In the genomic region with DNA sequence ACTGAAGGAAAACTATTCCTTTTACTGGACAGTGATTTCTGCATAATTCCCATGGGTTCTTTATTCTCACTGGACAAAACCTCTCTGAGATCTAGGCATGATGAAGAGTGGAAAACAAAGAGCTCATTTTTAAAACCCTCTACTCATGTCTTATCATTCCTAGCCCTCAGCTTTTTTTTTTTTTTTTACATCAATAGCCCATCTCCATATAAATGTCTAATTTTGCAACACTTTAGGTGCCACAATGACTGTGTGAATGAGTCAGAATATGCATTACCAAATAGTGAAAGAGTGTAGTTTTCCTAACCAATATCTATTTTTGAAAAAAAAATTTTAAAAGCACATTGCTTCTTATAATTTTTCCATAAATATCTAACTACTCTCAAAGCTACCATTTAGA, we compare ENCODE assay signal across 15 cellular contexts.
DNase-seq lines count a peak whose midpoint lies in the region; ATAC-seq and TF ChIP-seq lines count a peak whose summit lies in the region.
"Had no signal": no experiment of that assay in that cellular context is flagged by ENCODE, and none has a peak within 500 bp of the region (broad histone marks: within the 10 kb centered on the region; RNA-seq: fewer than 3 reads in every experiment).

No MANE protein-coding gene starts in this region.

- TF ChIP-seq CTCF in left ventricle myocardium inferior (IDR thresholded peaks at IDR 0.05; ENCODE audit: borderline replicate concordance) (no peak), fibroblast of villous mesenchyme (IDR thresholded peaks at IDR 0.05; ENCODE audit: insufficient read depth, low read depth, low read length) (no peak), chondrocyte (IDR thresholded peaks at IDR 0.05) (no peak)

- H3K27me3 ChIP-seq in left ventricle myocardium inferior (ENCODE audit: low read depth) (no peaks in the 10 kb centered on the region), subcutaneous abdominal adipose tissue (ENCODE audit: control insufficient read depth in 5 of 5, insufficient read depth in 4 of 5, low read length in 5 of 5) (no peaks in the 10 kb centered on the region)
- H3K27me3 ChIP-seq: right lobe of liver had no signal

- intact Hi-C loops in left ventricle myocardium inferior (cut with micrococcal nuclease), result loop anchor here (10.0 kb wide), 1 partner anchor 72 kb away; the partner anchor contains the start of gene TCF4
- intact Hi-C loops in left ventricle myocardium superior (cut with micrococcal nuclease), result no loop called here

- ATAC-seq in left ventricle myocardium superior, result no peak
- no peak for ATAC-seq in HG02870 (IDR thresholded peaks at IDR 0.05; ENCODE audit: unreplicated experiment)
- ATAC-seq: right lobe of liver; stimulated activated naive CD8-positive, alpha-beta T cell treated with anti-CD3 and anti-CD28 coated beads, Interleukin-15, amount 100 ng/mL, for 72 hours had no signal

- H3K4me3 Mint-ChIP-seq in chondrocyte (ENCODE audit: unreplicated experiment), result no peak overlapping the region
- H3K4me3 Mint-ChIP-seq: stimulated activated naive CD8-positive, alpha-beta T cell treated with anti-CD3 and anti-CD28 coated beads, Interleukin-15, amount 100 ng/mL, for 72 hours had no signal

- DNase-seq in left ventricle myocardium inferior, result no peak
- DNase-seq in left ventricle myocardium superior, result no peak
- DNase-seq in OCI-M1 (lab: John Stamatoyannopoulos, UW), result peak; percentile 15
- peak; percentile 53 for DNase-seq in fibroblast of villous mesenchyme (ENCODE audit: low read depth)
- DNase-seq in cerebellum (ENCODE audit: low spot score), result no peak
- no peak for DNase-seq in chondrocyte (ENCODE audit: low spot score)
- DNase-seq: activated naive CD4-positive, alpha-beta T cell treated with Interleukin-2 at 50 U/mL for 16 hours; activated T-cell treated with anti-CD3 and anti-CD28 coated beads for 4 hours; aorta; NCI-H187; PC-9; right lobe of liver; stimulated activated naive CD8-positive, alpha-beta T cell treated with anti-CD3 and anti-CD28 coated beads, Interleukin-15, amount 100 ng/mL, for 72 hours had no signal

- H3K27me3 Mint-ChIP-seq in chondrocyte (ENCODE audit: low read depth), result no peaks in the 10 kb centered on the region
- H3K27me3 Mint-ChIP-seq: stimulated activated naive CD8-positive, alpha-beta T cell treated with anti-CD3 and anti-CD28 coated beads, Interleukin-15, amount 100 ng/mL, for 72 hours had no signal

- no peaks in the 10 kb centered on the region for H3K9me3 Mint-ChIP-seq in chondrocyte (ENCODE audit: low read depth)
- H3K9me3 Mint-ChIP-seq: stimulated activated naive CD8-positive, alpha-beta T cell treated with anti-CD3 and anti-CD28 coated beads, Interleukin-15, amount 100 ng/mL, for 72 hours had no signal

- no peak overlapping the region for H3K27ac Mint-ChIP-seq in chondrocyte (ENCODE audit: unreplicated experiment)
- H3K27ac Mint-ChIP-seq: stimulated activated naive CD8-positive, alpha-beta T cell treated with anti-CD3 and anti-CD28 coated beads, Interleukin-15, amount 100 ng/mL, for 72 hours had no signal

- no peak overlapping the region for H3K4me3 ChIP-seq in left ventricle myocardium inferior
- H3K4me3 ChIP-seq in fibroblast of villous mesenchyme (ENCODE audit: low read depth, low read length), result no peak overlapping the region
- H3K4me3 ChIP-seq in subcutaneous abdominal adipose tissue (ENCODE audit: low read depth in 1 of 5, low read length in 5 of 5), result no peak overlapping the region
- H3K4me3 ChIP-seq: PC-9, right lobe of liver had no signal

- no peaks in the 10 kb centered on the region for H3K36me3 Mint-ChIP-seq in chondrocyte (ENCODE audit: low read depth)

- H3K9ac ChIP-seq in subcutaneous abdominal adipose tissue (ENCODE audit: low read length in 5 of 5), result no peak overlapping the region

- H3K4me1 Mint-ChIP-seq in chondrocyte (ENCODE audit: low read depth), result peaks cover 27% of the 10 kb centered on the region

- peaks cover 66% of the 10 kb centered on the region for H3K4me1 ChIP-seq in left ventricle myocardium inferior
- H3K4me1 ChIP-seq in subcutaneous abdominal adipose tissue (ENCODE audit: control insufficient read depth in 5 of 5, insufficient read depth in 5 of 5, low read length in 5 of 5), result peaks cover 0 to 19% (median 13%) of the 10 kb centered on the region in 5 donors
- H3K4me1 ChIP-seq: right lobe of liver had no signal

- H3K27ac ChIP-seq in left ventricle myocardium inferior (replicated peaks) (peak overlapping the region; percentile 43), subcutaneous abdominal adipose tissue (ENCODE audit: low read depth, low read length) (peak overlapping the region; percentile 34)
- H3K27ac ChIP-seq: PC-9, right lobe of liver had no signal

- H3K36me3 ChIP-seq in left ventricle myocardium inferior (no peaks in the 10 kb centered on the region), subcutaneous abdominal adipose tissue (ENCODE audit: control insufficient read depth in 5 of 5, insufficient read depth in 5 of 5, low read length in 5 of 5) (no peaks in the 10 kb centered on the region)
- H3K36me3 ChIP-seq: right lobe of liver had no signal

- H3K9me3 ChIP-seq in left ventricle myocardium inferior (replicated peaks), result peaks cover 5% of the 10 kb centered on the region
- H3K9me3 ChIP-seq in subcutaneous abdominal adipose tissue (ENCODE audit: control insufficient read depth in 5 of 5, low read length in 5 of 5), result no peaks in the 10 kb centered on the region
- H3K9me3 ChIP-seq: right lobe of liver had no signal

Comparison
In these comparisons a context has a peak if more than half of its experiments do, and no peak if none do; other contexts are left out.
1. DNase-seq: peak in OCI-M1 (single experiment) and fibroblast of villous mesenchyme (single experiment); none in left ventricle myocardium inferior (single experiment), left ventricle myocardium superior (single experiment), cerebellum (single experiment) and chondrocyte (single experiment).